Comparison of ENCODE assay signal across 19 cellular contexts in genomic region chr16:15404792-15405191, GRCh38. TPM values are rescaled to one million over a fixed set of nuclear protein-coding genes. Genes with fewer than 3 reads are reported as not detected.
DNase-seq lines count a peak whose midpoint lies in the region; ATAC-seq and TF ChIP-seq lines count a peak whose summit lies in the region.
"Had no signal": no experiment of that assay in that cellular context is flagged by ENCODE, and none has a peak within 500 bp of the region (broad histone marks: within the 10 kb centered on the region; RNA-seq: fewer than 3 reads in every experiment).

No MANE protein-coding gene starts in this region.

- H3K4me3 Mint-ChIP-seq in T-helper 17 cell = no peak overlapping the region
- H3K4me3 Mint-ChIP-seq: stimulated activated naive CD8-positive, alpha-beta T cell treated with anti-CD3 and anti-CD28 coated beads, Interleukin-15, amount 100 ng/mL, for 72 hours had no signal

- H3K9me3 ChIP-seq in T-helper 17 cell (ENCODE audit: control insufficient read depth, low read length, poor library complexity, severe bottlenecking) (no peaks in the 10 kb centered on the region), ovary (no peaks in the 10 kb centered on the region)
- H3K9me3 ChIP-seq: colonic mucosa, spleen had no signal

- no peak overlapping the region for H3K4me3 ChIP-seq in GM06990 (replicated peaks; ENCODE audit: low read depth, low read length)
- H3K4me3 ChIP-seq in ovary = no peak overlapping the region
- H3K4me3 ChIP-seq: colonic mucosa, spleen had no signal

- H3K4me1 Mint-ChIP-seq in T-helper 17 cell = peaks cover 2% of the 10 kb centered on the region
- H3K4me1 Mint-ChIP-seq: stimulated activated naive CD8-positive, alpha-beta T cell treated with anti-CD3 and anti-CD28 coated beads, Interleukin-15, amount 100 ng/mL, for 72 hours had no signal

- no peak for TF ChIP-seq EP300 in ovary (IDR thresholded peaks at IDR 0.05)

- ATAC-seq in T-helper 17 cell (no peak), left cardiac atrium (peak; percentile 63 to 83), GM21526 (IDR thresholded peaks at IDR 0.05; ENCODE audit: low FRiP score, unreplicated experiment) (no peak), GM18868 (IDR thresholded peaks at IDR 0.05; ENCODE audit: unreplicated experiment) (no peak)
- ATAC-seq: stimulated activated naive CD8-positive, alpha-beta T cell treated with anti-CD3 and anti-CD28 coated beads, Interleukin-15, amount 100 ng/mL, for 72 hours had no signal

- no peaks in the 10 kb centered on the region for H3K36me3 ChIP-seq in GM06990 (ENCODE audit: control insufficient read depth, insufficient read depth, low read length)
- H3K36me3 ChIP-seq in ovary = no peaks in the 10 kb centered on the region
- H3K36me3 ChIP-seq: colonic mucosa, spleen had no signal

- H3K27me3 ChIP-seq in GM06990 (replicated peaks; ENCODE audit: control insufficient read depth, insufficient read depth, low read length) = no peaks in the 10 kb centered on the region
- H3K27me3 ChIP-seq in ovary = no peaks in the 10 kb centered on the region
- H3K27me3 ChIP-seq: colonic mucosa, spleen had no signal

- intact Hi-C loops in left cardiac atrium (cut with DNase I) (no loop called here), ovary (cut with DNase I) (no loop called here)

- no peak overlapping the region for H3K27ac ChIP-seq in ovary
- H3K27ac ChIP-seq: colonic mucosa had no signal

- DNase-seq in GM06990 (ENCODE audit: extremely low read depth, insufficient read length) = peak; percentile 7
- no peak for DNase-seq in T-helper 17 cell
- peak; percentile 41 for DNase-seq in left cardiac atrium
- peak in 3 of 5 donors; percentile 24 to 60 (median 59) for DNase-seq in ovary
- no peak for DNase-seq in NCI-H226
- DNase-seq in cerebellar nuclear complex (lab: John Stamatoyannopoulos, UW) = no peak
- DNase-seq: activated CD4-positive, alpha-beta T cell treated with anti-CD3 and anti-CD28 coated beads, Interleukin-2, amount 50 U/mL, for 1 hour; colonic mucosa; HCEC 1CT; hypothalamus; NCI-H1694 treated with DMSO at 0.1 percent for 48 hours; NCI-H69; nucleus accumbens; SHP77; spleen; stimulated activated naive CD8-positive, alpha-beta T cell treated with anti-CD3 and anti-CD28 coated beads, Interleukin-15, amount 100 ng/mL, for 72 hours; T-helper 9 cell had no signal

- H3K36me3 Mint-ChIP-seq in T-helper 17 cell (ENCODE audit: low read depth) = peaks cover 2% of the 10 kb centered on the region

- H3K4me1 ChIP-seq in ovary (ENCODE audit: insufficient read depth) = no peaks in the 10 kb centered on the region
- H3K4me1 ChIP-seq: colonic mucosa had no signal

- 32 to 52% (median 47%) methylated on average over 4 of the region's 4 CpGs for WGBS in ovary, 3 donors

- no peak for TF ChIP-seq CTCF in GM06990 (IDR thresholded peaks at IDR 0.05; ENCODE audit: insufficient read depth, low read length, poor library complexity, severe bottlenecking)
- no peak for TF ChIP-seq CTCF in ovary (IDR thresholded peaks at IDR 0.05)

- no peak for TF ChIP-seq POLR2A in ovary (IDR thresholded peaks at IDR 0.05)

- H3K27ac Mint-ChIP-seq in T-helper 17 cell = peak overlapping the region; percentile 9
- H3K27ac Mint-ChIP-seq: stimulated activated naive CD8-positive, alpha-beta T cell treated with anti-CD3 and anti-CD28 coated beads, Interleukin-15, amount 100 ng/mL, for 72 hours had no signal

- H3K27me3 Mint-ChIP-seq in T-helper 17 cell = no peaks in the 10 kb centered on the region
- H3K27me3 Mint-ChIP-seq: stimulated activated naive CD8-positive, alpha-beta T cell treated with anti-CD3 and anti-CD28 coated beads, Interleukin-15, amount 100 ng/mL, for 72 hours had no signal

RNA-seq across cellular contexts. Expression of gene MPV17L, which starts 9.2 kb away (rescaled TPM):
- total RNA-seq in T-helper 17 cell (not detected), left cardiac atrium (1 to 10 TPM; 5.5 to 8.3 TPM), ovary (10 to 100 TPM in 5 of 7 donors, 1 to 10 TPM in 2; 4.7 to 13.9 (median 11.0) TPM)
- 1 to 10 TPM; 3.8 to 7.0 TPM for polyA plus RNA-seq in ovary

RNA-seq across cellular contexts. Expression of gene NPIPA5, which starts 26.7 kb away (rescaled TPM):
- total RNA-seq in T-helper 17 cell = 10 to 100 TPM; 12.3 to 13.9 TPM
- total RNA-seq in left cardiac atrium = 1 to 10 TPM; 8.6 to 9.5 TPM
- total RNA-seq in ovary = 10 to 100 TPM in 5 of 7 donors, 1 to 10 TPM in 2; 3.9 to 29.5 (median 19.4) TPM
- 10 to 100 TPM; 54.5 to 92.2 TPM for polyA plus RNA-seq in ovary

RNA-seq across cellular contexts. Expression of gene BMERB1, which starts 29.6 kb away (rescaled TPM):
- 1 to 10 TPM; 1.8 to 3.0 TPM for total RNA-seq in T-helper 17 cell
- 10 to 100 TPM; 50.0 to 74.3 TPM for total RNA-seq in left cardiac atrium
- 10 to 100 TPM; 22.6 to 77.5 (median 66.8) TPM for total RNA-seq in ovary
- polyA plus RNA-seq in ovary = 10 to 100 TPM; 54.9 to 65.2 TPM

Comparison
In these comparisons a context has a peak if more than half of its experiments do, and no peak if none do; other contexts are left out.
1. DNase-seq: peak in GM06990 (single experiment), left cardiac atrium (single experiment) and ovary (3 of 5); none in T-helper 17 cell (0 of 3), NCI-H226 (single experiment) and cerebellar nuclear complex (0 of 2).
2. ATAC-seq: peak in left cardiac atrium (2 of 2); none in T-helper 17 cell (single experiment), GM21526 (single experiment) and GM18868 (single experiment).
3. RNA of gene MPV17L, which starts 9.2 kb away (total RNA-seq): 4.7 to 13.9 TPM in ovary and 5.5 to 8.3 TPM in left cardiac atrium; not detected in T-helper 17 cell; every median in the first group is over 4 times any median in the second.
4. RNA of gene BMERB1, which starts 29.6 kb away (total RNA-seq): 50.0 to 74.3 TPM in left cardiac atrium and 22.6 to 77.5 TPM in ovary; 1.8 to 3.0 TPM in T-helper 17 cell; every median in the first group is over 4 times any median in the second.